In genomic region chr3:66385066-66385465, GRCh38 we compare ENCODE assay signal across 27 cellular contexts.
"Had no signal": no experiment of that assay in that cellular context is flagged by ENCODE, and none has a peak within 500 bp of the region (broad histone marks: within the 10 kb centered on the region; RNA-seq: fewer than 3 reads in every experiment).

No MANE protein-coding gene starts in this region.

- H3K27me3 ChIP-seq: breast epithelium, MG63, Peyer's patch, SJSA1 had no signal

- DNase-seq: activated B cell treated with CpG ODN at 0.5 μM for 24 hours; activated CD4-positive, alpha-beta T cell treated with anti-CD3 and anti-CD28 coated beads for 1 hour; activated CD4-positive, alpha-beta T cell treated with anti-CD3 and anti-CD28 coated beads, Interleukin-2, amount 10 ng/mL, durations not matched to agents 24 days and 14 days; activated CD4-positive, alpha-beta T cell treated with anti-CD3 and anti-CD28 coated beads, Interleukin-2, amount 50 U/mL, for 48 hours; activated gamma-delta T cell treated with Interleukin-2 at 50 U/mL for 16 hours; activated naive CD4-positive, alpha-beta T cell treated with anti-CD3 and anti-CD28 coated beads, Interleukin-2, amount 50 U/mL, for 16 hours; activated naive CD8-positive, alpha-beta T cell treated with anti-CD3 and anti-CD28 coated beads, Interleukin-2, amount 10 ng/mL, durations not matched to agents 7 days and 5 days; activated T-cell treated with anti-CD3 and anti-CD28 coated beads for 4 hours; activated T-cell treated with anti-CD3 and anti-CD28 coated beads, Interleukin-2, amount 50 U/mL, for 48 hours; aorta; caudate nucleus; MG63; NCI-H1105 treated with DMSO at 0.1 percent for 48 hours; NCI-H1436 treated with DMSO at 0.1 percent for 48 hours; NCI-H187; NCI-H2081; NCI-H510A treated with DMSO at 0.1 percent for 48 hours; NCI-H69; NK-92 treated with Interleukin-12 subunit alpha and Interleukin-12 subunit beta, amount 100 ng/mL, for 24 hours; Peyer's patch; Right ventricle myocardium superior; T-helper 2 cell; T1000 had no signal

- H3K4me3 ChIP-seq: breast epithelium, MG63, Peyer's patch, SJSA1 had no signal

- H3K27me3 Mint-ChIP-seq: activated B cell treated with CpG ODN at 0.5 μM for 24 hours; activated CD4-positive, alpha-beta T cell treated with anti-CD3 and anti-CD28 coated beads, Interleukin-2, amount 10 ng/mL, durations not matched to agents 24 days and 14 days; activated naive CD8-positive, alpha-beta T cell treated with anti-CD3 and anti-CD28 coated beads, Interleukin-2, amount 10 ng/mL, durations not matched to agents 7 days and 5 days had no signal

- H3K4me1 Mint-ChIP-seq: activated naive CD8-positive, alpha-beta T cell treated with anti-CD3 and anti-CD28 coated beads, Interleukin-2, amount 10 ng/mL, durations not matched to agents 7 days and 5 days had no signal

- H3K36me3 ChIP-seq: MG63 had no signal

- H3K4me3 Mint-ChIP-seq: activated CD4-positive, alpha-beta T cell treated with anti-CD3 and anti-CD28 coated beads, Interleukin-2, amount 10 ng/mL, durations not matched to agents 24 days and 14 days; activated naive CD8-positive, alpha-beta T cell treated with anti-CD3 and anti-CD28 coated beads, Interleukin-2, amount 10 ng/mL, durations not matched to agents 7 days and 5 days had no signal

- H3K27ac ChIP-seq: breast epithelium, RWPE1, SJSA1 had no signal

- H3K27ac Mint-ChIP-seq: activated CD4-positive, alpha-beta T cell treated with anti-CD3 and anti-CD28 coated beads, Interleukin-2, amount 10 ng/mL, durations not matched to agents 24 days and 14 days; activated naive CD8-positive, alpha-beta T cell treated with anti-CD3 and anti-CD28 coated beads, Interleukin-2, amount 10 ng/mL, durations not matched to agents 7 days and 5 days; activated T-helper 2 cell treated with anti-CD3 and anti-CD28 coated beads, Interferon-gamma antibody, Interleukin-2, Interleukin-4, amounts not matched to agents 10 μg/mL and 5 μg/mL and 100 μg/mL, durations not matched to agents 14 hours and 24 hours and 36 hours had no signal

- H3K9me3 ChIP-seq: breast epithelium, MG63, Peyer's patch had no signal

- H3K9me3 Mint-ChIP-seq: activated B cell treated with CpG ODN at 0.5 μM for 24 hours; activated T-helper 2 cell treated with anti-CD3 and anti-CD28 coated beads, Interferon-gamma antibody, Interleukin-2, Interleukin-4, amounts not matched to agents 10 μg/mL and 5 μg/mL and 100 μg/mL, durations not matched to agents 14 hours and 24 hours and 36 hours had no signal
